Comparison of ENCODE assay signal across 8 cellular contexts in the genomic region with DNA sequence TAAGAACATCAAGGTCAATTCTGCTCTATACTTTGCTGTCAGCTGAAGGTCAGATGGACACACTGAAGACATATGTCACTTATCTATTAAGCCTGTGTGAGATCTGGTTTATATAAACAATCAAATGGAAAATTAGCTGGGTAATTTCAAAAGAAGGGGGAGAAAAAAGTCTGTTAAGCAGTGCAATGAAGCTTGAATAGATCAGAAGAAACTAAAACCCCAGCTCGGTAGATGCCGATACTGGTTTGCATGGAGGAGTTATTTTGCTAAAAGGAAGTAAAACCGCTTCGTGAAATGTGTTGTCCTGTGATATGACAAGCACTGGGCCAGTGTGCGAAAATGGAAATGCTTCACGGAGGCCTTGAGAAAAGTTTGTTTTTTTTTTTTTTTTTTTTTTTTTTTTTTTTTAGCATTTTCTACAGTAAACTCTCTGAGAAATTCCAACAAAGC.
DNase-seq lines count a peak whose midpoint lies in the region; ATAC-seq and TF ChIP-seq lines count a peak whose summit lies in the region.

No MANE protein-coding gene starts in this region.

- H3K4me3 ChIP-seq in cardiac muscle cell, result no peak overlapping the region

- no peak overlapping the region for H3K27ac Mint-ChIP-seq in central memory CD8-positive, alpha-beta T cell (ENCODE audit: low read depth)
- H3K27ac Mint-ChIP-seq in stimulated activated effector memory CD8-positive, alpha-beta T cell treated with anti-CD3 and anti-CD28 coated beads, Interleukin-12 subunit alpha, Interleukin-12 subunit beta, amount 100 ng/mL, for 72 hours, result no peak overlapping the region

- peak overlapping the region; percentile 3 for H3K4me3 Mint-ChIP-seq in central memory CD8-positive, alpha-beta T cell
- H3K4me3 Mint-ChIP-seq in stimulated activated effector memory CD8-positive, alpha-beta T cell treated with anti-CD3 and anti-CD28 coated beads, Interleukin-12 subunit alpha, Interleukin-12 subunit beta, amount 100 ng/mL, for 72 hours, result no peak overlapping the region

- DNase-seq in cardiac muscle cell (ENCODE audit: low read depth in 1 of 2, low spot score in 1 of 2) (peak in 1 of 2 donors; percentile 18), Right ventricle myocardium inferior (ENCODE audit: missing footprints) (no peak), DMS153 treated with DMSO at 0.1 percent for 48 hours (lab: John Stamatoyannopoulos, UW; ENCODE audit: unreplicated experiment) (no peak), GOT3 (lab: John Stamatoyannopoulos, UW) (no peak), NCI-H526 treated with DMSO at 0.1 percent for 48 hours (lab: John Stamatoyannopoulos, UW) (no peak)
- no peak for DNase-seq in central memory CD8-positive, alpha-beta T cell (ENCODE audit: low spot score in 2 of 2)
- DNase-seq in stimulated activated effector memory CD8-positive, alpha-beta T cell treated with anti-CD3 and anti-CD28 coated beads, Interleukin-12 subunit alpha, Interleukin-12 subunit beta, amount 100 ng/mL, for 72 hours (ENCODE audit: low spot score in 2 of 2), result no peak

- peaks cover 12% of the 10 kb centered on the region for H3K36me3 ChIP-seq in cardiac muscle cell

- TF ChIP-seq CTCF in cardiac muscle cell (IDR thresholded peaks at IDR 0.05; ENCODE audit: low read depth, low read length), result no peak

- H3K4me1 ChIP-seq in cardiac muscle cell (ENCODE audit: low read depth), result peaks cover 29% of the 10 kb centered on the region

- no peaks in the 10 kb centered on the region for H3K27me3 ChIP-seq in cardiac muscle cell

- peaks cover 20% of the 10 kb centered on the region for H3K27me3 Mint-ChIP-seq in central memory CD8-positive, alpha-beta T cell

- H3K4me1 Mint-ChIP-seq in central memory CD8-positive, alpha-beta T cell, result no peaks in the 10 kb centered on the region
- H3K4me1 Mint-ChIP-seq in stimulated activated effector memory CD8-positive, alpha-beta T cell treated with anti-CD3 and anti-CD28 coated beads, Interleukin-12 subunit alpha, Interleukin-12 subunit beta, amount 100 ng/mL, for 72 hours, result no peaks in the 10 kb centered on the region

- no peaks in the 10 kb centered on the region for H3K9me3 ChIP-seq in cardiac muscle cell (ENCODE audit: low read depth)

- intact Hi-C loops in Right ventricle myocardium inferior (cut with DNase I), result loop anchor here (5.0 kb wide), 2 partner anchors 53 to 98 kb away; no protein-coding TSS in a partner anchor

- no peaks in the 10 kb centered on the region for H3K9me3 Mint-ChIP-seq in central memory CD8-positive, alpha-beta T cell
- H3K9me3 Mint-ChIP-seq in stimulated activated effector memory CD8-positive, alpha-beta T cell treated with anti-CD3 and anti-CD28 coated beads, Interleukin-12 subunit alpha, Interleukin-12 subunit beta, amount 100 ng/mL, for 72 hours, result no peaks in the 10 kb centered on the region

- peaks cover 3% of the 10 kb centered on the region for H3K36me3 Mint-ChIP-seq in central memory CD8-positive, alpha-beta T cell (ENCODE audit: insufficient read depth)
- H3K36me3 Mint-ChIP-seq in stimulated activated effector memory CD8-positive, alpha-beta T cell treated with anti-CD3 and anti-CD28 coated beads, Interleukin-12 subunit alpha, Interleukin-12 subunit beta, amount 100 ng/mL, for 72 hours, result no peaks in the 10 kb centered on the region

- ATAC-seq in Right ventricle myocardium inferior (no peak), HG03469 (IDR thresholded peaks at IDR 0.05; ENCODE audit: unreplicated experiment) (peak; percentile 33)
- ATAC-seq in central memory CD8-positive, alpha-beta T cell (replicated peaks; ENCODE audit: extremely low read depth, poor library complexity, severe bottlenecking), result no peak
- peak; percentile 49 for ATAC-seq in stimulated activated effector memory CD8-positive, alpha-beta T cell treated with anti-CD3 and anti-CD28 coated beads, Interleukin-12 subunit alpha, Interleukin-12 subunit beta, amount 100 ng/mL, for 72 hours

- H3K27ac ChIP-seq in cardiac muscle cell, result peak overlapping the region; percentile 79

Comparison
In these comparisons a context has a peak if more than half of its experiments do, and no peak if none do; other contexts are left out.
1. ATAC-seq: peak in HG03469 (single experiment) and stimulated activated effector memory CD8-positive, alpha-beta T cell treated with anti-CD3 and anti-CD28 coated beads, Interleukin-12 subunit alpha, Interleukin-12 subunit beta, amount 100 ng/mL, for 72 hours (single experiment); none in Right ventricle myocardium inferior (single experiment) and central memory CD8-positive, alpha-beta T cell (single experiment).